Comparison of ENCODE assay signal across 10 cellular contexts in genomic region chr10:19638873-19639233, GRCh38.
A peak's percentile ranks its signal among the peaks of the same experiment; 100 is the strongest.
DNase-seq lines count a peak whose midpoint lies in the region; ATAC-seq and TF ChIP-seq lines count a peak whose summit lies in the region.
"Had no signal": no experiment of that assay in that cellular context is flagged by ENCODE, and none has a peak within 500 bp of the region (broad histone marks: within the 10 kb centered on the region; RNA-seq: fewer than 3 reads in every experiment).

No MANE protein-coding gene starts in this region.

- H3K9me3 Mint-ChIP-seq in activated CD4-positive, alpha-beta T cell treated with anti-CD3 and anti-CD28 coated beads, Interleukin-2, amount 10 ng/mL, durations not matched to agents 7 days and 5 days: no peaks in the 10 kb centered on the region

- H3K36me3 Mint-ChIP-seq in activated CD4-positive, alpha-beta T cell treated with anti-CD3 and anti-CD28 coated beads, Interleukin-2, amount 10 ng/mL, durations not matched to agents 7 days and 5 days (ENCODE audit: low read depth): no peaks in the 10 kb centered on the region

- DNase-seq in activated CD4-positive, alpha-beta T cell treated with anti-CD3 and anti-CD28 coated beads, Interleukin-2, amount 10 ng/mL, durations not matched to agents 7 days and 5 days: no peak
- DNase-seq in activated CD4-positive, alpha-beta T cell treated with anti-CD3 and anti-CD28 coated beads, Interleukin-2, amount 50 U/mL, for 48 hours: no peak
- DNase-seq in upper lobe of left lung (no peak), posterior vena cava (ENCODE audit: low spot score) (no peak), NCI-H526 treated with DMSO at 0.1 percent for 48 hours (lab: John Stamatoyannopoulos, UW) (no peak), NCI-H1417 treated with DMSO at 0.1 percent for 48 hours (lab: John Stamatoyannopoulos, UW) (no peak)
- DNase-seq: head of caudate nucleus had no signal

- H3K36me3 ChIP-seq in duodenal mucosa (ENCODE audit: control insufficient read depth in 1 of 2, insufficient read depth in 2 of 2, low read length in 2 of 2) (peaks cover 3 to 6% of the 10 kb centered on the region in 2 donors), muscle layer of duodenum (ENCODE audit: control insufficient read depth in 1 of 2, insufficient read depth in 2 of 2, low read length in 2 of 2) (no peaks in the 10 kb centered on the region), upper lobe of left lung (no peaks in the 10 kb centered on the region)
- H3K36me3 ChIP-seq: pancreas had no signal

- no peaks in the 10 kb centered on the region for H3K9me3 ChIP-seq in duodenal mucosa (ENCODE audit: control insufficient read depth in 1 of 2, low read length in 2 of 2)
- H3K9me3 ChIP-seq in muscle layer of duodenum (ENCODE audit: control insufficient read depth in 1 of 2, low read length in 2 of 2): no peaks in the 10 kb centered on the region
- H3K9me3 ChIP-seq in upper lobe of left lung: no peaks in the 10 kb centered on the region
- H3K9me3 ChIP-seq: pancreas had no signal

- whole genome bisulfite sequencing in upper lobe of left lung, 2 donors: 25 to 34% methylated on average over 4 of the region's 4 CpGs

- no peak overlapping the region for H3K27ac Mint-ChIP-seq in activated CD4-positive, alpha-beta T cell treated with anti-CD3 and anti-CD28 coated beads, Interleukin-2, amount 10 ng/mL, durations not matched to agents 7 days and 5 days

- no peaks in the 10 kb centered on the region for H3K27me3 ChIP-seq in duodenal mucosa (ENCODE audit: control insufficient read depth in 1 of 2, insufficient read depth in 2 of 2, low read length in 2 of 2)
- no peaks in the 10 kb centered on the region for H3K27me3 ChIP-seq in muscle layer of duodenum (ENCODE audit: low read depth, low read length)
- no peaks in the 10 kb centered on the region for H3K27me3 ChIP-seq in upper lobe of left lung
- H3K27me3 ChIP-seq: pancreas had no signal

- peak overlapping the region; percentile 36 for H3K4me3 Mint-ChIP-seq in activated CD4-positive, alpha-beta T cell treated with anti-CD3 and anti-CD28 coated beads, Interleukin-2, amount 10 ng/mL, durations not matched to agents 7 days and 5 days

- TF ChIP-seq CTCF in upper lobe of left lung (IDR thresholded peaks at IDR 0.05): no peak

- CTCF ChIA-PET in activated CD4-positive, alpha-beta T cell treated with anti-CD3 and anti-CD28 coated beads, Interleukin-2, amount 10 ng/mL, durations not matched to agents 7 days and 5 days (lab: Charles Lee): no interaction called here

- TF ChIP-seq POLR2A in upper lobe of left lung (IDR thresholded peaks at IDR 0.05): no peak

- no peak for TF ChIP-seq EP300 in upper lobe of left lung (IDR thresholded peaks at IDR 0.05)

- no peaks in the 10 kb centered on the region for H3K27me3 Mint-ChIP-seq in activated CD4-positive, alpha-beta T cell treated with anti-CD3 and anti-CD28 coated beads, Interleukin-2, amount 10 ng/mL, durations not matched to agents 7 days and 5 days

- H3K4me3 ChIP-seq in duodenal mucosa (ENCODE audit: low read depth in 1 of 2, low read length in 2 of 2) (peak overlapping the region; percentile 42 to 58), muscle layer of duodenum (ENCODE audit: low read depth in 1 of 2, low read length in 2 of 2) (peak overlapping the region; percentile 13 to 32), upper lobe of left lung (peak overlapping the region in 3 of 4 donors; percentile 21 to 39 (median 25))
- H3K4me3 ChIP-seq: pancreas had no signal

- no peak overlapping the region for H3K9ac ChIP-seq in duodenal mucosa (ENCODE audit: low read depth in 1 of 2, low read length in 2 of 2)

- H3K27ac ChIP-seq in duodenal mucosa (ENCODE audit: low read depth, low read length) (no peak overlapping the region), muscle layer of duodenum (ENCODE audit: low read length) (peak overlapping the region; percentile 40), upper lobe of left lung (peak overlapping the region; percentile 50 to 69 (median 58))

- peak in 1 of 2 donors; percentile 44 for ATAC-seq in upper lobe of left lung (ENCODE audit: low FRiP score in 2 of 2)

- H3K4me1 ChIP-seq in duodenal mucosa (ENCODE audit: control insufficient read depth in 1 of 2, insufficient read depth in 2 of 2, low read length in 2 of 2) (peaks cover 9% of the 10 kb centered on the region in 2 donors), muscle layer of duodenum (ENCODE audit: control insufficient read depth in 1 of 2, insufficient read depth in 2 of 2, low read length in 2 of 2) (peaks cover 0 to 10% of the 10 kb centered on the region in 2 donors), upper lobe of left lung (peaks cover 0 to 11% (median 4%) of the 10 kb centered on the region in 4 donors)
- H3K4me1 ChIP-seq: pancreas had no signal

- intact Hi-C loops in posterior vena cava (cut with DNase I): no loop called here

- POLR2A ChIA-PET in activated CD4-positive, alpha-beta T cell treated with anti-CD3 and anti-CD28 coated beads, Interleukin-2, amount 10 ng/mL, durations not matched to agents 7 days and 5 days (lab: Charles Lee): no interaction called here

- peaks cover 2% of the 10 kb centered on the region for H3K4me1 Mint-ChIP-seq in activated CD4-positive, alpha-beta T cell treated with anti-CD3 and anti-CD28 coated beads, Interleukin-2, amount 10 ng/mL, durations not matched to agents 7 days and 5 days
